5 cellular contexts compared by ENCODE assay signal in the genomic region with DNA sequence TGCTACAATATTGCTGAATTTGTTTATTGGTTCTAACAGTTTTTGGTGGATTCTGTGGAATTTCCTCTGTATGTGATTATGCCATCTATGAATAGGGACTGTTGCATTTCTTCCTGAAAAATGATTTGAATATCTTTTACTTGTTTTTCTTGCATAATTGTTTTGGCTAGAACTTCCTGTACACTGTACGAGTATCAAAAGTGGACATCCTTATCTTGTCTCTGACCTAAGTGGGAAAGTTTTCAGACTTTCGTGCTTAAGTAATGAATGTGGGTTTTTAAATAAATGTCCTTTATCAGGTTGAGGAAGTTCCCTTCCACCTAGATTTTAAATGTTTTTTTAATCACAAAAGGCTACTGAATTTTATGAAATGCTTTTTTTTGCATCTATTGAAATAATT.
"Had no signal": no experiment of that assay in that cellular context is flagged by ENCODE, and none has a peak within 500 bp of the region (broad histone marks: within the 10 kb centered on the region; RNA-seq: fewer than 3 reads in every experiment).

No MANE protein-coding gene starts in this region.

- H3K4me2 ChIP-seq: GM23338 had no signal

- H2AFZ ChIP-seq: GM23338 had no signal

- H3K4me3 ChIP-seq: GM23338 had no signal

- ATAC-seq: GM23338 had no signal

- H3K36me3 Mint-ChIP-seq: IgD-negative memory B cell had no signal

- H3K4me3 Mint-ChIP-seq: GM23338, H9, IgD-negative memory B cell had no signal

- DNase-seq: H9, HCEC 1CT, KBM-7 had no signal

- H3K27ac Mint-ChIP-seq: H9, IgD-negative memory B cell had no signal
